In genomic region chr2:12727085-12727484, GRCh38 we compare ENCODE assay signal across 17 cellular contexts. TPM values are rescaled to one million over a fixed set of nuclear protein-coding genes. Genes with fewer than 3 reads are reported as not detected.
DNase-seq lines count a peak whose midpoint lies in the region; ATAC-seq and TF ChIP-seq lines count a peak whose summit lies in the region.
"Had no signal": no experiment of that assay in that cellular context is flagged by ENCODE, and none has a peak within 500 bp of the region (broad histone marks: within the 10 kb centered on the region; RNA-seq: fewer than 3 reads in every experiment).

No MANE protein-coding gene starts in this region.

- peaks cover 12% of the 10 kb centered on the region for H3K36me3 Mint-ChIP-seq in T-helper 17 cell (ENCODE audit: low read depth)
- H3K36me3 Mint-ChIP-seq in type B pancreatic cell: peaks cover 74% of the 10 kb centered on the region

- H3K27me3 ChIP-seq in left ventricle myocardium inferior (ENCODE audit: low read depth) (no peaks in the 10 kb centered on the region), HAP-1 (ENCODE audit: low read depth) (no peaks in the 10 kb centered on the region)
- H3K27me3 ChIP-seq: body of pancreas had no signal

- H3K9me3 ChIP-seq in left ventricle myocardium inferior (replicated peaks): no peaks in the 10 kb centered on the region
- no peaks in the 10 kb centered on the region for H3K9me3 ChIP-seq in T-helper 17 cell (ENCODE audit: control insufficient read depth, low read length, poor library complexity, severe bottlenecking)
- H3K9me3 ChIP-seq in HAP-1: no peaks in the 10 kb centered on the region
- H3K9me3 ChIP-seq: body of pancreas had no signal

- ATAC-seq in Right ventricle myocardium inferior (no peak), T-helper 17 cell (no peak), HG03175 (IDR thresholded peaks at IDR 0.05; ENCODE audit: unreplicated experiment) (no peak)
- ATAC-seq: body of pancreas, Panc1 had no signal

- H3K27me3 Mint-ChIP-seq in T-helper 17 cell (no peaks in the 10 kb centered on the region), type B pancreatic cell (no peaks in the 10 kb centered on the region)

- peaks cover 86% of the 10 kb centered on the region for H3K36me3 ChIP-seq in left ventricle myocardium inferior
- no peaks in the 10 kb centered on the region for H3K36me3 ChIP-seq in HAP-1 (replicated peaks)

- no peaks in the 10 kb centered on the region for H3K9me3 Mint-ChIP-seq in type B pancreatic cell
- H3K9me3 Mint-ChIP-seq: HFFc6 had no signal

- H3K4me1 Mint-ChIP-seq in T-helper 17 cell (peaks cover 74% of the 10 kb centered on the region), type B pancreatic cell (ENCODE audit: unreplicated experiment) (peaks cover 51% of the 10 kb centered on the region)

- peak overlapping the region; percentile 79 for H3K4me3 Mint-ChIP-seq in T-helper 17 cell
- no peak overlapping the region for H3K4me3 Mint-ChIP-seq in type B pancreatic cell
- H3K4me3 Mint-ChIP-seq: HFFc6 had no signal

- H3K27ac Mint-ChIP-seq in T-helper 17 cell (peak overlapping the region; percentile 98), type B pancreatic cell (peak overlapping the region; percentile 51)
- H3K27ac Mint-ChIP-seq: HFFc6 had no signal

- intact Hi-C loops in left ventricle myocardium inferior (cut with micrococcal nuclease): loop anchor here (5.0 kb wide), 1 partner anchor 275 kb away; no protein-coding TSS in a partner anchor
- intact Hi-C loops in Right ventricle myocardium inferior (cut with DNase I): no loop called here

- in situ Hi-C loops in HAP-1 (cut with MboI; ENCODE audit: low sequenced_read_pairs): no loop called here

- peak overlapping the region; percentile 99 for H3K27ac ChIP-seq in left ventricle myocardium inferior (replicated peaks)
- H3K27ac ChIP-seq: body of pancreas had no signal

- H3K4me3 ChIP-seq in left ventricle myocardium inferior (no peak overlapping the region), HAP-1 (no peak overlapping the region)
- H3K4me3 ChIP-seq: body of pancreas had no signal

- TF ChIP-seq CTCF in left ventricle myocardium inferior (IDR thresholded peaks at IDR 0.05; ENCODE audit: borderline replicate concordance) (no peak), type B pancreatic cell (conservative IDR thresholded peaks at IDR 0.05) (no peak)

- H3K4me1 ChIP-seq in left ventricle myocardium inferior (peaks cover 100% of the 10 kb centered on the region), HAP-1 (no peaks in the 10 kb centered on the region)

- no peak for DNase-seq in left ventricle myocardium inferior
- no peak for DNase-seq in Right ventricle myocardium inferior (ENCODE audit: missing footprints)
- DNase-seq in T-helper 17 cell: no peak
- DNase-seq in kidney tubule cell (ENCODE audit: low spot score): peak; percentile 76
- DNase-seq in type B pancreatic cell (ENCODE audit: extremely low spot score, unreplicated experiment): no peak
- DNase-seq in HAP-1 (ENCODE audit: low spot score in 2 of 2): no peak
- no peak for DNase-seq in activated CD4-positive, alpha-beta T cell treated with anti-CD3 and anti-CD28 coated beads for 48 hours
- DNase-seq: activated CD4-positive, alpha-beta T cell treated with anti-CD3 and anti-CD28 coated beads, Interleukin-2, amount 50 U/mL, for 1 hour; body of pancreas; DMS79 treated with DMSO at 0.1 percent for 48 hours; HFFc6; mesendoderm; NCI-H1417 treated with DMSO at 0.1 percent for 48 hours; NCI-H510A treated with DMSO at 0.1 percent for 48 hours; stimulated activated CD4-positive, alpha-beta T cell treated with anti-CD3 and anti-CD28 coated beads, Interleukin-12 subunit alpha, Interleukin-12 subunit beta, amount 100 ng/mL, for 4 hours had no signal

RNA-seq across cellular contexts. Expression of gene TRIB2, which starts 10.3 kb away (rescaled TPM):
- total RNA-seq in left ventricle myocardium inferior (31.1 TPM), Right ventricle myocardium inferior (33.4 TPM), T-helper 17 cell (100 to 1,000 TPM; 166 to 170 TPM), type B pancreatic cell (ENCODE audit: low replicate concordance) (40.1 and 90.9 TPM in 2 replicates)
